In genomic region chr12:49648722-49649032, GRCh38 we compare ENCODE assay signal across 15 cellular contexts. TPM values are rescaled to one million over a fixed set of nuclear protein-coding genes. Genes with fewer than 3 reads are reported as not detected.
DNase-seq lines count a peak whose midpoint lies in the region; ATAC-seq, FAIRE-seq and TF ChIP-seq lines count a peak whose summit lies in the region.
"Had no signal": no experiment of that assay in that cellular context is flagged by ENCODE, and none has a peak within 500 bp of the region (broad histone marks: within the 10 kb centered on the region; RNA-seq: fewer than 3 reads in every experiment).

No MANE protein-coding gene starts in this region.

- H3K9me3 ChIP-seq in BLaER1 = no peaks in the 10 kb centered on the region
- H3K9me3 ChIP-seq: SK-N-SH, vagina had no signal

- H4K20me1 ChIP-seq in BLaER1 = no peaks in the 10 kb centered on the region

- peaks cover 5% of the 10 kb centered on the region for H3K36me3 Mint-ChIP-seq in natural killer cell treated with Interleukin-12 subunit alpha and Interleukin-12 subunit beta and Interleukin-15 and Interleukin-18, amount 100 ng/mL, for 72 hours

- H3K27me3 Mint-ChIP-seq in natural killer cell treated with Interleukin-12 subunit alpha and Interleukin-12 subunit beta and Interleukin-15 and Interleukin-18, amount 100 ng/mL, for 72 hours = no peaks in the 10 kb centered on the region

- peak overlapping the region; percentile 53 for H3K27ac ChIP-seq in BLaER1
- H3K27ac ChIP-seq: vagina had no signal

- FAIRE-seq in bronchial epithelial cell (lab: Jason Lieb, UNC) = peak; percentile 50
- FAIRE-seq: GM12892 had no signal

- no peak overlapping the region for H3K4me3 ChIP-seq in BLaER1
- H3K4me3 ChIP-seq in bronchial epithelial cell (ENCODE audit: low read depth, low read length) = no peak overlapping the region
- H3K4me3 ChIP-seq: vagina had no signal

- peak overlapping the region; percentile 72 for H3K4me2 ChIP-seq in BLaER1
- H3K4me2 ChIP-seq: SK-N-SH had no signal

- H3K9me3 Mint-ChIP-seq in natural killer cell treated with Interleukin-12 subunit alpha and Interleukin-12 subunit beta and Interleukin-15 and Interleukin-18, amount 100 ng/mL, for 72 hours = no peaks in the 10 kb centered on the region

- peaks cover 21 to 33% of the 10 kb centered on the region in 2 donors for H3K4me1 Mint-ChIP-seq in natural killer cell treated with Interleukin-12 subunit alpha and Interleukin-12 subunit beta and Interleukin-15 and Interleukin-18, amount 100 ng/mL, for 72 hours (ENCODE audit: low read depth in 2 of 2)

- H3K9ac ChIP-seq in BLaER1 = no peak overlapping the region
- H3K9ac ChIP-seq: SK-N-SH had no signal

- H3K4me3 Mint-ChIP-seq in natural killer cell treated with Interleukin-12 subunit alpha and Interleukin-12 subunit beta and Interleukin-15 and Interleukin-18, amount 100 ng/mL, for 72 hours = no peak overlapping the region

- H3K27me3 ChIP-seq in BLaER1 = no peaks in the 10 kb centered on the region
- H3K27me3 ChIP-seq in bronchial epithelial cell (ENCODE audit: control insufficient read depth, insufficient read depth, low read length) = no peaks in the 10 kb centered on the region
- H3K27me3 ChIP-seq: vagina had no signal

- no peak for TF ChIP-seq CTCF in bronchial epithelial cell (IDR thresholded peaks at IDR 0.05; ENCODE audit: insufficient read depth, low read length, severe bottlenecking)

- H3K36me3 ChIP-seq in BLaER1 (peaks cover 81% of the 10 kb centered on the region), bronchial epithelial cell (ENCODE audit: control insufficient read depth, insufficient read depth, low read length) (peaks cover 1% of the 10 kb centered on the region)

- no peak for ATAC-seq in natural killer cell treated with Interleukin-12 subunit alpha and Interleukin-12 subunit beta and Interleukin-15 and Interleukin-18, amount 100 ng/mL, for 72 hours
- ATAC-seq in HG03354 (IDR thresholded peaks at IDR 0.05; ENCODE audit: poor library complexity, severe bottlenecking, unreplicated experiment) = no peak

- DNase-seq in ELF-1 (ENCODE audit: low read depth, low spot score) (peak; percentile 37), bronchial epithelial cell (ENCODE audit: low read depth) (no peak), NCI-H2196 treated with DMSO at 0.1 percent for 48 hours (lab: John Stamatoyannopoulos, UW; ENCODE audit: unreplicated experiment) (no peak), dedifferentiated amniotic fluid mesenchymal stem cell (ENCODE audit: extremely low spot score) (no peak)
- no peak for DNase-seq in natural killer cell treated with Interleukin-12 subunit alpha and Interleukin-12 subunit beta and Interleukin-15 and Interleukin-18, amount 100 ng/mL, for 72 hours (ENCODE audit: low spot score)
- DNase-seq in stimulated activated CD4-positive, alpha-beta T cell treated with anti-CD3 and anti-CD28 coated beads, Interleukin-2, amount 100 ng/mL, for 24 hours = no peak
- DNase-seq: activated CD8-positive, alpha-beta memory T cell treated with anti-CD3 and anti-CD28 coated beads, Interleukin-2, amount 50 U/mL, for 4 hours; MV-4-11; NCI-H446; OCI-M1; SK-N-SH had no signal

- H3K27ac Mint-ChIP-seq in natural killer cell treated with Interleukin-12 subunit alpha and Interleukin-12 subunit beta and Interleukin-15 and Interleukin-18, amount 100 ng/mL, for 72 hours = peak overlapping the region; percentile 60 to 84

- peaks cover 80% of the 10 kb centered on the region for H3K4me1 ChIP-seq in BLaER1
- H3K4me1 ChIP-seq: vagina had no signal

RNA-seq across cellular contexts. Expression of gene PRPF40B, which starts 25.3 kb away (rescaled TPM):
- 16.3 and 21.4 TPM in 2 replicates for total RNA-seq in bronchial epithelial cell
- total RNA-seq in natural killer cell treated with Interleukin-12 subunit alpha and Interleukin-12 subunit beta and Interleukin-15 and Interleukin-18, amount 100 ng/mL, for 72 hours = 10 to 100 TPM in 1 of 2 donors, 1 to 10 TPM in 1; 6.2 to 12.4 TPM

RNA-seq across cellular contexts. Expression of gene FAM186B, which starts 43.2 kb away (rescaled TPM):
- 0.13 and 0.26 TPM in 2 replicates for total RNA-seq in bronchial epithelial cell
- total RNA-seq in natural killer cell treated with Interleukin-12 subunit alpha and Interleukin-12 subunit beta and Interleukin-15 and Interleukin-18, amount 100 ng/mL, for 72 hours = 1 to 10 TPM; 2.0 to 2.3 TPM
- total RNA-seq: vagina had no signal

RNA-seq across cellular contexts. Expression of gene FMNL3, which starts 58.5 kb away (rescaled TPM):
- total RNA-seq in bronchial epithelial cell = 2.2 and 2.6 TPM in 2 replicates
- 100 to 1,000 TPM in 1 of 2 donors, 10 to 100 TPM in 1; 86.9 to 123 TPM for total RNA-seq in natural killer cell treated with Interleukin-12 subunit alpha and Interleukin-12 subunit beta and Interleukin-15 and Interleukin-18, amount 100 ng/mL, for 72 hours

Comparison
In these comparisons a context has a peak if more than half of its experiments do, and no peak if none do; other contexts are left out.
1. RNA of gene FMNL3, which starts 58.5 kb away (total RNA-seq): 86.9 to 123 TPM in natural killer cell treated with Interleukin-12 subunit alpha and Interleukin-12 subunit beta and Interleukin-15 and Interleukin-18, amount 100 ng/mL, for 72 hours; 2.2 to 2.6 TPM in bronchial epithelial cell; every median in the first group is over 10 times any median in the second.